1 cellular context compared by ENCODE assay signal in genomic region chr15:34588046-34588674, GRCh38.
TF ChIP-seq lines count a peak whose summit lies in the region.

No MANE protein-coding gene starts in this region.

TF ChIP-seq in GM12878, 131 proteins besides CTCF, POLR2A, EP300 and RAD21 (continued from another document and continues in another):
- peak; percentile 83 for TF ChIP-seq YY1 (IDR thresholded peaks at IDR 0.05; ENCODE audit: low read depth, low read length)
- TF ChIP-seq IKZF2 (IDR thresholded peaks at IDR 0.05): no peak
- TF ChIP-seq NR2F1 (conservative IDR thresholded peaks at IDR 0.05): no peak
- no peak for TF ChIP-seq SKIL (IDR thresholded peaks at IDR 0.05; ENCODE audit: low read depth, poor library complexity, severe bottlenecking)
- TF ChIP-seq POLR2AphosphoS5 (IDR thresholded peaks at IDR 0.05; ENCODE audit: low read length): peak; percentile 45; the same call in 1 of the 2 replicates
- no peak for TF ChIP-seq HDAC6 (IDR thresholded peaks at IDR 0.05; ENCODE audit: unreplicated experiment)
- TF ChIP-seq CUX1 (IDR thresholded peaks at IDR 0.05; ENCODE audit: insufficient replicate concordance, low read depth, low read length): no peak
- no peak for TF ChIP-seq MEF2A (IDR thresholded peaks at IDR 0.05; ENCODE audit: insufficient read depth, low read depth, low read length)
- no peak for TF ChIP-seq RELB (IDR thresholded peaks at IDR 0.05; ENCODE audit: low read depth)
- TF ChIP-seq KDM1A (IDR thresholded peaks at IDR 0.05; ENCODE audit: borderline replicate concordance): no peak
- TF ChIP-seq, protein P1, sequence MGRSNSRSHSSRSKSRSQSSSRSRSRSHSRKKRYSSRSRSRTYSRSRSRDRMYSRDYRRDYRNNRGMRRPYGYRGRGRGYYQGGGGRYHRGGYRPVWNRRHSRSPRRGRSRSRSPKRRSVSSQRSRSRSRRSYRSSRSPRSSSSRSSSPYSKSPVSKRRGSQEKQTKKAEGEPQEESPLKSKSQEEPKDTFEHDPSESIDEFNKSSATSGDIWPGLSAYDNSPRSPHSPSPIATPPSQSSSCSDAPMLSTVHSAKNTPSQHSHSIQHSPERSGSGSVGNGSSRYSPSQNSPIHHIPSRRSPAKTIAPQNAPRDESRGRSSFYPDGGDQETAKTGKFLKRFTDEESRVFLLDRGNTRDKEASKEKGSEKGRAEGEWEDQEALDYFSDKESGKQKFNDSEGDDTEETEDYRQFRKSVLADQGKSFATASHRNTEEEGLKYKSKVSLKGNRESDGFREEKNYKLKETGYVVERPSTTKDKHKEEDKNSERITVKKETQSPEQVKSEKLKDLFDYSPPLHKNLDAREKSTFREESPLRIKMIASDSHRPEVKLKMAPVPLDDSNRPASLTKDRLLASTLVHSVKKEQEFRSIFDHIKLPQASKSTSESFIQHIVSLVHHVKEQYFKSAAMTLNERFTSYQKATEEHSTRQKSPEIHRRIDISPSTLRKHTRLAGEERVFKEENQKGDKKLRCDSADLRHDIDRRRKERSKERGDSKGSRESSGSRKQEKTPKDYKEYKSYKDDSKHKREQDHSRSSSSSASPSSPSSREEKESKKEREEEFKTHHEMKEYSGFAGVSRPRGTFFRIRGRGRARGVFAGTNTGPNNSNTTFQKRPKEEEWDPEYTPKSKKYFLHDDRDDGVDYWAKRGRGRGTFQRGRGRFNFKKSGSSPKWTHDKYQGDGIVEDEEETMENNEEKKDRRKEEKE (IDR thresholded peaks at IDR 0.05): no peak
- TF ChIP-seq ZBTB4 (CRISPR knock-in tag; IDR thresholded peaks at IDR 0.05): no peak
- TF ChIP-seq RELA (IDR thresholded peaks at IDR 0.05; ENCODE audit: borderline replicate concordance, partially characterized antibody): no peak
- TF ChIP-seq ETV6 (conservative IDR thresholded peaks at IDR 0.05 in 1 of 2, IDR thresholded peaks at IDR 0.05 in 1 of 2; ENCODE audit: borderline replicate concordance in 1 of 2, low read depth in 1 of 2): no peak
- TF ChIP-seq RAD51 (IDR thresholded peaks at IDR 0.05): no peak
- TF ChIP-seq, protein P2, sequence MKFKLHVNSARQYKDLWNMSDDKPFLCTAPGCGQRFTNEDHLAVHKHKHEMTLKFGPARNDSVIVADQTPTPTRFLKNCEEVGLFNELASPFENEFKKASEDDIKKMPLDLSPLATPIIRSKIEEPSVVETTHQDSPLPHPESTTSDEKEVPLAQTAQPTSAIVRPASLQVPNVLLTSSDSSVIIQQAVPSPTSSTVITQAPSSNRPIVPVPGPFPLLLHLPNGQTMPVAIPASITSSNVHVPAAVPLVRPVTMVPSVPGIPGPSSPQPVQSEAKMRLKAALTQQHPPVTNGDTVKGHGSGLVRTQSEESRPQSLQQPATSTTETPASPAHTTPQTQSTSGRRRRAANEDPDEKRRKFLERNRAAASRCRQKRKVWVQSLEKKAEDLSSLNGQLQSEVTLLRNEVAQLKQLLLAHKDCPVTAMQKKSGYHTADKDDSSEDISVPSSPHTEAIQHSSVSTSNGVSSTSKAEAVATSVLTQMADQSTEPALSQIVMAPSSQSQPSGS (IDR thresholded peaks at IDR 0.05; ENCODE audit: low read length): 0 out of 2 replicates have a peak, but pooled peaks have one; percentile 16
- no peak for TF ChIP-seq POLR2AphosphoS2 (IDR thresholded peaks at IDR 0.05; ENCODE audit: low read depth, low read length)
- TF ChIP-seq E2F8 (IDR thresholded peaks at IDR 0.05; ENCODE audit: low read depth, partially characterized antibody): no peak
- TF ChIP-seq, protein P3, sequence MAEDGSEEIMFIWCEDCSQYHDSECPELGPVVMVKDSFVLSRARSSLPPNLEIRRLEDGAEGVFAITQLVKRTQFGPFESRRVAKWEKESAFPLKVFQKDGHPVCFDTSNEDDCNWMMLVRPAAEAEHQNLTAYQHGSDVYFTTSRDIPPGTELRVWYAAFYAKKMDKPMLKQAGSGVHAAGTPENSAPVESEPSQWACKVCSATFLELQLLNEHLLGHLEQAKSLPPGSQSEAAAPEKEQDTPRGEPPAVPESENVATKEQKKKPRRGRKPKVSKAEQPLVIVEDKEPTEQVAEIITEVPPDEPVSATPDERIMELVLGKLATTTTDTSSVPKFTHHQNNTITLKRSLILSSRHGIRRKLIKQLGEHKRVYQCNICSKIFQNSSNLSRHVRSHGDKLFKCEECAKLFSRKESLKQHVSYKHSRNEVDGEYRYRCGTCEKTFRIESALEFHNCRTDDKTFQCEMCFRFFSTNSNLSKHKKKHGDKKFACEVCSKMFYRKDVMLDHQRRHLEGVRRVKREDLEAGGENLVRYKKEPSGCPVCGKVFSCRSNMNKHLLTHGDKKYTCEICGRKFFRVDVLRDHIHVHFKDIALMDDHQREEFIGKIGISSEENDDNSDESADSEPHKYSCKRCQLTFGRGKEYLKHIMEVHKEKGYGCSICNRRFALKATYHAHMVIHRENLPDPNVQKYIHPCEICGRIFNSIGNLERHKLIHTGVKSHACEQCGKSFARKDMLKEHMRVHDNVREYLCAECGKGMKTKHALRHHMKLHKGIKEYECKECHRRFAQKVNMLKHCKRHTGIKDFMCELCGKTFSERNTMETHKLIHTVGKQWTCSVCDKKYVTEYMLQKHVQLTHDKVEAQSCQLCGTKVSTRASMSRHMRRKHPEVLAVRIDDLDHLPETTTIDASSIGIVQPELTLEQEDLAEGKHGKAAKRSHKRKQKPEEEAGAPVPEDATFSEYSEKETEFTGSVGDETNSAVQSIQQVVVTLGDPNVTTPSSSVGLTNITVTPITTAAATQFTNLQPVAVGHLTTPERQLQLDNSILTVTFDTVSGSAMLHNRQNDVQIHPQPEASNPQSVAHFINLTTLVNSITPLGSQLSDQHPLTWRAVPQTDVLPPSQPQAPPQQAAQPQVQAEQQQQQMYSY (CRISPR knock-in tag; IDR thresholded peaks at IDR 0.05): no peak
- TF ChIP-seq PAX8 (IDR thresholded peaks at IDR 0.05): no peak
- TF ChIP-seq, protein P4, sequence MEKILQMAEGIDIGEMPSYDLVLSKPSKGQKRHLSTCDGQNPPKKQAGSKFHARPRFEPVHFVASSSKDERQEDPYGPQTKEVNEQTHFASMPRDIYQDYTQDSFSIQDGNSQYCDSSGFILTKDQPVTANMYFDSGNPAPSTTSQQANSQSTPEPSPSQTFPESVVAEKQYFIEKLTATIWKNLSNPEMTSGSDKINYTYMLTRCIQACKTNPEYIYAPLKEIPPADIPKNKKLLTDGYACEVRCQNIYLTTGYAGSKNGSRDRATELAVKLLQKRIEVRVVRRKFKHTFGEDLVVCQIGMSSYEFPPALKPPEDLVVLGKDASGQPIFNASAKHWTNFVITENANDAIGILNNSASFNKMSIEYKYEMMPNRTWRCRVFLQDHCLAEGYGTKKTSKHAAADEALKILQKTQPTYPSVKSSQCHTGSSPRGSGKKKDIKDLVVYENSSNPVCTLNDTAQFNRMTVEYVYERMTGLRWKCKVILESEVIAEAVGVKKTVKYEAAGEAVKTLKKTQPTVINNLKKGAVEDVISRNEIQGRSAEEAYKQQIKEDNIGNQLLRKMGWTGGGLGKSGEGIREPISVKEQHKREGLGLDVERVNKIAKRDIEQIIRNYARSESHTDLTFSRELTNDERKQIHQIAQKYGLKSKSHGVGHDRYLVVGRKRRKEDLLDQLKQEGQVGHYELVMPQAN (conservative IDR thresholded peaks at IDR 0.05): no peak
- peak; percentile 90 for TF ChIP-seq SMC3 (IDR thresholded peaks at IDR 0.05; ENCODE audit: borderline replicate concordance, low read length)
- no peak for TF ChIP-seq DPF2 (IDR thresholded peaks at IDR 0.05)
- TF ChIP-seq SUPT20H (IDR thresholded peaks at IDR 0.05; ENCODE audit: borderline replicate concordance, control insufficient read depth, low read depth, low read length): no peak
- TF ChIP-seq JUND (IDR thresholded peaks at IDR 0.05; ENCODE audit: low read depth, low read length): no peak
- TF ChIP-seq EGR1 (IDR thresholded peaks at IDR 0.05; ENCODE audit: borderline replicate concordance in 1 of 2, low read depth in 2 of 2, low read length in 2 of 2): no peak
